In the genomic region with DNA sequence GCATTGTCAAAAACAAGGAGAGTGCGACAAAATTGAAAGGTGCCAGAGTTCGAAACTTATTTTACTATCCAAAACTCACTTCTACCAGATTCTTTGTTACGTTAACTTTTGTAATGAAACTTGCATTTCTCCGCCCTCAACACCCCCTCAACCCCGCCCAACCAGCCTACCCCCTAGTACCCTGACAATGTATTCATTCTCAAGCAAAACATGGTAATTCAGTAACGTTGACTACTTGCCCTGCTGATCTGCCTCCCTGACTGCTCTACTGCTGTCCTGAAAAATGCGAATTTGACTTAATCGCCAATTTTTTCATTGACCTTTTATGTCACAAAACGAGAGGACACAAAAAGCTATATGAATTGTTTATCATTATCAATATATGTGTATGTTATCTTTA, we compare ENCODE assay signal across 1 cellular context.
TF ChIP-seq lines count a peak whose summit lies in the region.

Gene SRY, minus strand, starts transcription at position 83 of the 400 bp plus-strand sequence. Its CDS starts 79 bp downstream, at position 4.

TF ChIP-seq in H1, 55 proteins besides CTCF, POLR2A, EP300 and RAD21:
- no peak for TF ChIP-seq SP1 (IDR thresholded peaks at IDR 0.05; ENCODE audit: low read depth, low read length)
